13 cellular contexts compared by ENCODE assay signal in genomic region chr17:64413505-64413904, GRCh38. TPM values are rescaled to one million over a fixed set of nuclear protein-coding genes. Genes with fewer than 3 reads are reported as not detected.
DNase-seq lines count a peak whose midpoint lies in the region; ATAC-seq, FAIRE-seq and TF ChIP-seq lines count a peak whose summit lies in the region.
"Had no signal": no experiment of that assay in that cellular context is flagged by ENCODE, and none has a peak within 500 bp of the region (broad histone marks: within the 10 kb centered on the region; RNA-seq: fewer than 3 reads in every experiment).

No MANE protein-coding gene starts in this region.

- H3K27ac ChIP-seq in BLaER1 treated with 17β-estradiol and CSF1 and Interleukin-3, amounts not matched to agents 10 nM and 100 nM: peak overlapping the region in 10 of 11 experiments; percentile 68 to 85 (median 78); a peak in 19 of 22 replicates
- no peak overlapping the region for H3K27ac ChIP-seq in H1 (ENCODE audit: low read depth, low read length)
- no peak overlapping the region for H3K27ac ChIP-seq in osteoblast (ENCODE audit: low read depth, low read length)

- H3K9ac ChIP-seq in BLaER1 treated with 17β-estradiol and CSF1 and Interleukin-3, amounts not matched to agents 10 nM and 100 nM: peak overlapping the region in 7 of 11 experiments; percentile 37 to 79 (median 67); a peak in 10 of 22 replicates
- no peak overlapping the region for H3K9ac ChIP-seq in H1 (replicated peaks in 1 of 4; ENCODE audit: extremely low read depth in 1 of 4, low read depth in 3 of 4, low read length in 3 of 4)

- H3K79me2 ChIP-seq in H1 (ENCODE audit: control insufficient read depth in 1 of 2, insufficient read depth in 2 of 2, low read length in 2 of 2) (no peaks in the 10 kb centered on the region), osteoblast (ENCODE audit: insufficient read depth, low read length) (no peaks in the 10 kb centered on the region)

- H2BK12ac ChIP-seq in H1 (ENCODE audit: low read depth, low read length): no peak overlapping the region

- no peaks in the 10 kb centered on the region for H3K79me1 ChIP-seq in H1 (ENCODE audit: low read depth, low read length)

- DNase-seq in H1 (ENCODE audit: low read depth in 1 of 2, low spot score in 2 of 2) (no peak), cerebellum (ENCODE audit: low spot score) (no peak), osteoblast (ENCODE audit: insufficient read length, low spot score, missing footprints) (no peak)
- no peak for DNase-seq in effector CD4-positive, alpha-beta T cell
- DNase-seq: CD4-positive, CD25-positive, alpha-beta regulatory T cell; KBM-7; SW 1271; tibial artery had no signal

- H3K4me1 ChIP-seq in BLaER1 treated with 17β-estradiol and CSF1 and Interleukin-3, amounts not matched to agents 10 nM and 100 nM: peaks cover 36 to 89% (median 55%) of the 10 kb centered on the region in 10 experiments
- H3K4me1 ChIP-seq in H1 (replicated peaks in 1 of 4; ENCODE audit: control insufficient read depth in 3 of 4, insufficient read depth in 4 of 4, low read length in 3 of 4) (peaks cover 16 to 27% (median 18%) of the 10 kb centered on the region in 4 experiments), osteoblast (ENCODE audit: insufficient read depth, low read length) (no peaks in the 10 kb centered on the region)

- no peaks in the 10 kb centered on the region for H3K27me3 ChIP-seq in BLaER1 treated with 17β-estradiol and CSF1 and Interleukin-3, amounts not matched to agents 10 nM and 100 nM
- H3K27me3 ChIP-seq in H1 (replicated peaks in 1 of 4; ENCODE audit: control insufficient read depth in 3 of 4, extremely low read depth in 1 of 4, insufficient read depth in 3 of 4, low read length in 3 of 4) (no peaks in the 10 kb centered on the region), osteoblast (ENCODE audit: insufficient read depth, low read length) (no peaks in the 10 kb centered on the region)
- H3K27me3 ChIP-seq: tibial artery had no signal

- H3K4me3 ChIP-seq in BLaER1 treated with 17β-estradiol and CSF1 and Interleukin-3, amounts not matched to agents 10 nM and 100 nM: peak overlapping the region in 5 of 10 experiments; percentile 42 to 60 (median 53); a peak in 10 of 20 replicates
- H3K4me3 ChIP-seq in H1 (ENCODE audit: extremely low read depth in 1 of 4, insufficient read depth in 2 of 4, low read depth in 3 of 4, low read length in 4 of 4): no peak overlapping the region
- no peak overlapping the region for H3K4me3 ChIP-seq in osteoblast (ENCODE audit: insufficient read depth, low read length)
- H3K4me3 ChIP-seq: tibial artery had no signal

- peak overlapping the region; percentile 39; the same call in 1 of the 2 replicates for H3K18ac ChIP-seq in H1 (ENCODE audit: extremely low read depth, low read length)

- no peak for TF ChIP-seq RAD21 in H1 (IDR thresholded peaks at IDR 0.05 in 1 of 2, conservative IDR thresholded peaks at IDR 0.05 in 1 of 2; ENCODE audit: low read depth in 2 of 2, low read length in 2 of 2)

- 0 out of 2 replicates have a peak, but pooled peaks cover 2% of the 10 kb centered on the region for H3K23me2 ChIP-seq in H1 (ENCODE audit: low read depth, low read length)

- H4K8ac ChIP-seq in H1 (ENCODE audit: extremely low read depth, insufficient read depth, low read length): no peak overlapping the region

- peak overlapping the region; percentile 30 to 97 (median 86); a peak in 20 of 22 replicates for H3K4me2 ChIP-seq in BLaER1 treated with 17β-estradiol and CSF1 and Interleukin-3, amounts not matched to agents 10 nM and 100 nM
- H3K4me2 ChIP-seq in H1 (ENCODE audit: insufficient read depth in 1 of 2, low read depth in 2 of 2, low read length in 2 of 2): no peak overlapping the region
- no peak overlapping the region for H3K4me2 ChIP-seq in osteoblast (ENCODE audit: insufficient read depth, low read length)

- H4K20me1 ChIP-seq in BLaER1 treated with 17β-estradiol and CSF1 and Interleukin-3, amounts not matched to agents 10 nM and 100 nM: peaks cover 0 to 9% (median 0%) of the 10 kb centered on the region in 11 experiments; a peak in 1 of 22 replicates
- H4K20me1 ChIP-seq in H1 (replicated peaks in 1 of 2; ENCODE audit: control insufficient read depth in 1 of 2, insufficient read depth in 2 of 2, low read length in 2 of 2) (no peaks in the 10 kb centered on the region), osteoblast (ENCODE audit: insufficient read depth, low read length) (no peaks in the 10 kb centered on the region)

- no peaks in the 10 kb centered on the region for H3K9me3 ChIP-seq in BLaER1 treated with 17β-estradiol and CSF1 and Interleukin-3, amounts not matched to agents 10 nM and 100 nM (replicated peaks in 1 of 11)
- H3K9me3 ChIP-seq in H1 (ENCODE audit: insufficient read depth in 2 of 2, low read depth in 1 of 2, low read length in 1 of 2) (no peaks in the 10 kb centered on the region), osteoblast (ENCODE audit: low read depth, low read length) (no peaks in the 10 kb centered on the region)
- H3K9me3 ChIP-seq: tibial artery had no signal

- TF ChIP-seq CTCF in H1 (IDR thresholded peaks at IDR 0.05; ENCODE audit: control extremely low read depth in 1 of 3, insufficient read depth in 1 of 3, low read depth in 1 of 3, low read length in 3 of 3) (no peak), osteoblast (IDR thresholded peaks at IDR 0.05; ENCODE audit: extremely low read depth, low read depth, low read length) (no peak)

- no peak overlapping the region for H4K91ac ChIP-seq in H1 (replicated peaks; ENCODE audit: insufficient read length, low read length)

- H3K36me3 ChIP-seq in BLaER1 treated with 17β-estradiol and CSF1 and Interleukin-3, amounts not matched to agents 10 nM and 100 nM: no peaks in the 10 kb centered on the region; a peak in 1 of 22 replicates
- no peaks in the 10 kb centered on the region for H3K36me3 ChIP-seq in H1 (ENCODE audit: control insufficient read depth in 2 of 4, insufficient read depth in 4 of 4, low read length in 3 of 4)
- H3K36me3 ChIP-seq in osteoblast (ENCODE audit: insufficient read depth, low read length): no peaks in the 10 kb centered on the region
- H3K36me3 ChIP-seq: tibial artery had no signal

- WGBS in H1 (ENCODE audit: extremely low coverage in 1 of 2, insufficient coverage in 1 of 2, insufficient read length in 1 of 2, insufficient replicate concordance in 2 of 2, low coverage in 1 of 2, low lambda C conversion rate in 2 of 2, missing lambda C conversion rate in 1 of 2), 2 experiments: 66% methylated on average over 3 of the region's 3 CpGs; no CpG with 5 or more reads in 1 of the 2 experiments

- no peak overlapping the region for H2AFZ ChIP-seq in H1 (ENCODE audit: low read length)
- no peak overlapping the region for H2AFZ ChIP-seq in osteoblast (ENCODE audit: low read length)

- H3K56ac ChIP-seq in H1 (replicated peaks; ENCODE audit: insufficient read length, low read depth, low read length): no peak overlapping the region

- H3K4ac ChIP-seq in H1 (replicated peaks; ENCODE audit: insufficient read length, low read depth, low read length): no peak overlapping the region

- no peak overlapping the region for H2BK20ac ChIP-seq in H1 (ENCODE audit: low read length)

- no peak for FAIRE-seq in H1 (lab: Jason Lieb, UNC)
- FAIRE-seq: endometrium had no signal

- H2BK15ac ChIP-seq in H1 (ENCODE audit: low read length): no peak overlapping the region

- no peak overlapping the region for H3K14ac ChIP-seq in H1 (ENCODE audit: insufficient read length)

- no peak for TF ChIP-seq EP300 in H1 (IDR thresholded peaks at IDR 0.05; ENCODE audit: borderline replicate concordance in 1 of 2, low read depth in 2 of 2, low read length in 2 of 2)

- CTCF ChIA-PET in H1 (lab: Charles Lee; ENCODE audit: partially characterized antibody): interaction anchor here (1.8 to 5.1 kb wide), 4 partner anchors 12 to 95 kb away, joined by 4 to 35 read pairs (median 7); no protein-coding TSS in a partner anchor

- ATAC-seq in GM19372 (IDR thresholded peaks at IDR 0.05; ENCODE audit: low read depth, unreplicated experiment) (peak; percentile 61), HG03342 (IDR thresholded peaks at IDR 0.05; ENCODE audit: unreplicated experiment) (peak; percentile 71), GM18870 (IDR thresholded peaks at IDR 0.05; ENCODE audit: unreplicated experiment) (no peak)

- H2AK5ac ChIP-seq in H1 (ENCODE audit: low read depth, low read length): no peak overlapping the region

- H2BK120ac ChIP-seq in H1 (replicated peaks; ENCODE audit: low read depth, low read length): no peak overlapping the region

- TF ChIP-seq POLR2A in H1 (IDR thresholded peaks at IDR 0.05; ENCODE audit: control extremely low read depth in 1 of 2, low read depth in 2 of 2, low read length in 2 of 2): no peak

- no peak overlapping the region for H4K5ac ChIP-seq in H1 (ENCODE audit: insufficient read length, low read depth, low read length)

- H3K23ac ChIP-seq in H1 (ENCODE audit: insufficient read length): no peak overlapping the region

- POLR2A ChIA-PET in H1 (lab: Charles Lee; ENCODE audit: partially characterized antibody): interaction anchor here (2.1 kb wide), 1 partner anchor 94 kb away, joined by 4 read pairs; no protein-coding TSS in a partner anchor

- no peak overlapping the region for H2BK5ac ChIP-seq in H1 (ENCODE audit: low read depth, low read length)

TF ChIP-seq in H1, 55 proteins besides CTCF, POLR2A, EP300 and RAD21:
- TF ChIP-seq TAF7 (optimal IDR thresholded peaks at IDR 0.05; ENCODE audit: borderline replicate concordance, low read depth, low read length): no peak

RNA-seq across cellular contexts. Expression of gene PECAM1, which starts 22.8 kb away (rescaled TPM):
- total RNA-seq in H1 (2021; fragmentation: NEBNext Ultra II Directional; extraction: Animal tissue kit (Norgen Biotek cat#: 25700)): 0.37 TPM in 1 of 2 replicates, not detected in the other
- 0.03 and 0.08 TPM in 2 replicates for polyA plus RNA-seq in H1 (2011; rRNA removed)
- 0.08 TPM for polyA plus RNA-seq in H1 (2011; cell fraction: cytosol; rRNA removed)
- polyA plus RNA-seq in H1 (2011; cell fraction: nucleus; rRNA removed): 0.01 TPM
- polyA plus RNA-seq in H1 (2012, experiment 1 of 2): 0.36 to 0.40 TPM in 2 of 4 replicates, not detected in the others
- not detected for polyA plus RNA-seq in H1 (2012, experiment 2 of 2)
- 0.18 TPM for polyA plus RNA-seq in H1 (2013, experiment 1 of 2)
- polyA plus RNA-seq in H1 (2013, experiment 2 of 2): 0.22 TPM
- polyA minus RNA-seq in H1 (2011; rRNA and poly(A)+ RNA removed): 0.15 and 2.1 TPM in 2 replicates
- polyA minus RNA-seq in H1 (2011; cell fraction: cytosol; rRNA and poly(A)+ RNA removed): not detected
- not detected for polyA minus RNA-seq in H1 (2011; cell fraction: nucleus; rRNA and poly(A)+ RNA removed)
- total RNA-seq in cerebellum (6.8 TPM), osteoblast (0.29 and 0.36 TPM in 2 replicates)

RNA-seq across cellular contexts. Expression of gene MILR1, which starts 35.4 kb away (rescaled TPM):
- total RNA-seq in H1 (2021; fragmentation: NEBNext Ultra II Directional; extraction: Animal tissue kit (Norgen Biotek cat#: 25700)): not detected in 2 replicates
- not detected in 2 replicates for polyA plus RNA-seq in H1 (2011; rRNA removed)
- polyA plus RNA-seq in H1 (2011; cell fraction: cytosol; rRNA removed): not detected
- not detected for polyA plus RNA-seq in H1 (2011; cell fraction: nucleus; rRNA removed)
- not detected in 4 replicates for polyA plus RNA-seq in H1 (2012, experiment 1 of 2)
- polyA plus RNA-seq in H1 (2012, experiment 2 of 2): not detected
- not detected for polyA plus RNA-seq in H1 (2013, experiment 1 of 2)
- polyA plus RNA-seq in H1 (2013, experiment 2 of 2): not detected
- not detected in 2 replicates for polyA minus RNA-seq in H1 (2011; rRNA and poly(A)+ RNA removed)
- not detected for polyA minus RNA-seq in H1 (2011; cell fraction: cytosol; rRNA and poly(A)+ RNA removed)
- not detected for polyA minus RNA-seq in H1 (2011; cell fraction: nucleus; rRNA and poly(A)+ RNA removed)
- total RNA-seq in cerebellum (3.0 TPM), osteoblast (12.3 and 27.7 TPM in 2 replicates)
- polyA plus RNA-seq: CD4-positive, CD25-positive, alpha-beta regulatory T cell had no signal

Comparison
In these comparisons a context has a peak if more than half of its experiments do, and no peak if none do; other contexts are left out.
1. H3K27ac ChIP-seq: peak in BLaER1 treated with 17β-estradiol and CSF1 and Interleukin-3, amounts not matched to agents 10 nM and 100 nM (10 of 11); none in H1 (single experiment) and osteoblast (single experiment).
2. H3K4me2 ChIP-seq: peak in BLaER1 treated with 17β-estradiol and CSF1 and Interleukin-3, amounts not matched to agents 10 nM and 100 nM (11 of 11); none in H1 (0 of 2) and osteoblast (single experiment).
3. H3K9ac ChIP-seq: peak in BLaER1 treated with 17β-estradiol and CSF1 and Interleukin-3, amounts not matched to agents 10 nM and 100 nM (7 of 11); none in H1 (0 of 4).